ENCODE assay signal across 13 cellular contexts in the genomic region with DNA sequence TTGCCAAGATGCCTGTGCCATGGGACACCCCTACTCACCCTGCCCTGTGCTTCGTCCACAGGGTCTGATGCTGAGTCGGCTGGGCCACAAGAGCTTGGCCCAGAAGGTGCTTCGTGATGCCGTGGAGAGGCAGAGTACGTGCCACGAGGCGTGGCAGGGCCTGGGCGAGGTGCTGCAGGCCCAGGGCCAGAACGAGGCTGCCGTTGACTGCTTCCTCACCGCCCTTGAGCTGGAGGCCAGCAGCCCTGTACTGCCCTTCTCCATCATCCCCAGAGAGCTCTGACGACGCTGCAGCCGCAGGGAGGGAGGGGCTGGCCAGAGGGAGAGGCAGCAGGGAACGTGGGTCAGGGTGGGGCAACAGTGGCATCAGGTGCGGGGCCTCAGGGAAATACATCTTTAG.
DNase-seq lines count a peak whose midpoint lies in the region; ATAC-seq, FAIRE-seq and TF ChIP-seq lines count a peak whose summit lies in the region.
"Had no signal": no experiment of that assay in that cellular context is flagged by ENCODE, and none has a peak within 500 bp of the region (broad histone marks: within the 10 kb centered on the region; RNA-seq: fewer than 3 reads in every experiment).

No MANE protein-coding gene starts in this region.

- H3K18ac ChIP-seq in H1 (ENCODE audit: extremely low read depth, low read length) = no peak overlapping the region

- H4K8ac ChIP-seq in H1 (ENCODE audit: extremely low read depth, insufficient read depth, low read length) = no peak overlapping the region

- H3K27me3 ChIP-seq in H1 (replicated peaks in 1 of 4; ENCODE audit: control insufficient read depth in 3 of 4, extremely low read depth in 1 of 4, insufficient read depth in 3 of 4, low read length in 3 of 4) (no peaks in the 10 kb centered on the region), tibial artery (no peaks in the 10 kb centered on the region)

- no peak for FAIRE-seq in H1 (lab: Jason Lieb, UNC)

- no peak overlapping the region for H3K27ac ChIP-seq in H1 (ENCODE audit: low read depth, low read length)
- H3K27ac ChIP-seq in tibial artery = peak overlapping the region; percentile 94 to 95

- H3K56ac ChIP-seq in H1 (replicated peaks; ENCODE audit: insufficient read length, low read depth, low read length) = no peak overlapping the region

- no peak for TF ChIP-seq POLR2A in H1 (IDR thresholded peaks at IDR 0.05; ENCODE audit: control extremely low read depth in 1 of 2, low read depth in 2 of 2, low read length in 2 of 2)

- no peak overlapping the region for H2BK15ac ChIP-seq in H1 (ENCODE audit: low read length)

- CTCF ChIA-PET in H1 (lab: Charles Lee; ENCODE audit: partially characterized antibody) = interaction anchor here (0.8 to 3.1 kb wide), 8 partner anchors 8 to 249 kb away, joined by 3 to 9 read pairs (median 4); no protein-coding TSS in a partner anchor

- no peak overlapping the region for H3K23ac ChIP-seq in H1 (ENCODE audit: insufficient read length)

- H3K9me3 ChIP-seq in H1 (ENCODE audit: insufficient read depth in 2 of 2, low read depth in 1 of 2, low read length in 1 of 2) (no peaks in the 10 kb centered on the region), tibial artery (no peaks in the 10 kb centered on the region)

- no peak overlapping the region for H2AFZ ChIP-seq in H1 (ENCODE audit: low read length)

- POLR2A ChIA-PET in H1 (lab: Charles Lee; ENCODE audit: partially characterized antibody) = no interaction called here

- H3K9me3 Mint-ChIP-seq in IgD-negative memory B cell (no peaks in the 10 kb centered on the region), naive B cell (no peaks in the 10 kb centered on the region)
- no peaks in the 10 kb centered on the region for H3K9me3 Mint-ChIP-seq in activated CD4-positive, alpha-beta T cell treated with anti-CD3 and anti-CD28 coated beads, Interleukin-2, amount 10 ng/mL, durations not matched to agents 24 days and 14 days
- H3K9me3 Mint-ChIP-seq: effector memory CD8-positive, alpha-beta T cell; stimulated activated naive CD8-positive, alpha-beta T cell treated with anti-CD3 and anti-CD28 coated beads, Interleukin-15, Interleukin-2, amounts not matched to agents 100 ng/mL and 50 ng/mL, for 24 hours had no signal

- no peak overlapping the region for H2BK20ac ChIP-seq in H1 (ENCODE audit: low read length)

- ATAC-seq in naive B cell (ENCODE audit: low read depth in 2 of 2) (no peak), HG03039 (IDR thresholded peaks at IDR 0.05; ENCODE audit: unreplicated experiment) (no peak)
- ATAC-seq: effector memory CD8-positive, alpha-beta T cell had no signal

- DNase-seq in H1 (ENCODE audit: low read depth in 1 of 2, low spot score in 2 of 2) = no peak
- no peak for DNase-seq in naive B cell
- no peak for DNase-seq in tibial artery
- no peak for DNase-seq in ureter (ENCODE audit: low spot score)
- DNase-seq in NCI-H1092 treated with DMSO at 0.1 percent for 48 hours (lab: John Stamatoyannopoulos, UW) = no peak
- DNase-seq in activated CD4-positive, alpha-beta T cell treated with anti-CD3 and anti-CD28 coated beads, Interleukin-2, amount 10 ng/mL, durations not matched to agents 24 days and 14 days = no peak
- DNase-seq: activated T-cell treated with anti-CD3 and anti-CD28 coated beads, Interleukin-2, amount 50 U/mL, for 48 hours; effector memory CD8-positive, alpha-beta T cell; NCI-H2171 treated with DMSO at 0.1 percent for 48 hours had no signal

- intact Hi-C loops in tibial artery (cut with DNase I; ENCODE audit: low total_unique reads) = no loop called here
- intact Hi-C loops in activated CD4-positive, alpha-beta T cell treated with anti-CD3 and anti-CD28 coated beads, Interleukin-2, amount 10 ng/mL, durations not matched to agents 24 days and 14 days (cut with micrococcal nuclease) = no loop called here

- no peaks in the 10 kb centered on the region for H3K79me2 ChIP-seq in H1 (ENCODE audit: control insufficient read depth in 1 of 2, insufficient read depth in 2 of 2, low read length in 2 of 2)

- no peaks in the 10 kb centered on the region for H3K27me3 Mint-ChIP-seq in IgD-negative memory B cell
- H3K27me3 Mint-ChIP-seq in naive B cell = no peaks in the 10 kb centered on the region
- no peaks in the 10 kb centered on the region for H3K27me3 Mint-ChIP-seq in activated CD4-positive, alpha-beta T cell treated with anti-CD3 and anti-CD28 coated beads, Interleukin-2, amount 10 ng/mL, durations not matched to agents 24 days and 14 days
- H3K27me3 Mint-ChIP-seq: effector memory CD8-positive, alpha-beta T cell; stimulated activated naive CD8-positive, alpha-beta T cell treated with anti-CD3 and anti-CD28 coated beads, Interleukin-15, Interleukin-2, amounts not matched to agents 100 ng/mL and 50 ng/mL, for 24 hours had no signal

- no peak overlapping the region for H3K4me3 ChIP-seq in H1 (ENCODE audit: extremely low read depth in 1 of 4, insufficient read depth in 2 of 4, low read depth in 3 of 4, low read length in 4 of 4)
- no peak overlapping the region for H3K4me3 ChIP-seq in tibial artery
- H3K4me3 ChIP-seq: lung had no signal

- H2BK12ac ChIP-seq in H1 (ENCODE audit: low read depth, low read length) = no peak overlapping the region; the same call in 1 of the 2 replicates

- H3K4me3 Mint-ChIP-seq in IgD-negative memory B cell (no peak overlapping the region), naive B cell (peak overlapping the region in 1 of 8 donors; percentile 59)
- no peak overlapping the region for H3K4me3 Mint-ChIP-seq in activated CD4-positive, alpha-beta T cell treated with anti-CD3 and anti-CD28 coated beads, Interleukin-2, amount 10 ng/mL, durations not matched to agents 24 days and 14 days
- H3K4me3 Mint-ChIP-seq: effector memory CD8-positive, alpha-beta T cell; stimulated activated naive CD8-positive, alpha-beta T cell treated with anti-CD3 and anti-CD28 coated beads, Interleukin-15, Interleukin-2, amounts not matched to agents 100 ng/mL and 50 ng/mL, for 24 hours had no signal

- H3K36me3 ChIP-seq in H1 (ENCODE audit: control insufficient read depth in 2 of 4, insufficient read depth in 4 of 4, low read length in 3 of 4) = no peaks in the 10 kb centered on the region
- H3K36me3 ChIP-seq in tibial artery = peaks cover 0 to 26% (median 12%) of the 10 kb centered on the region in 3 donors

- H3K27ac Mint-ChIP-seq in IgD-negative memory B cell (peak overlapping the region; percentile 90 to 97 (median 95)), naive B cell (peak overlapping the region; percentile 97 to 100 (median 98))
- H3K27ac Mint-ChIP-seq in activated CD4-positive, alpha-beta T cell treated with anti-CD3 and anti-CD28 coated beads, Interleukin-2, amount 10 ng/mL, durations not matched to agents 24 days and 14 days = no peak overlapping the region

- H3K4ac ChIP-seq in H1 (replicated peaks; ENCODE audit: insufficient read length, low read depth, low read length) = peak overlapping the region; percentile 27

- H2AK5ac ChIP-seq in H1 (ENCODE audit: low read depth, low read length) = 0 out of 2 replicates have a peak overlapping the region, but pooled peaks have one; percentile 59

- H4K91ac ChIP-seq in H1 (replicated peaks; ENCODE audit: insufficient read length, low read length) = no peak overlapping the region

- TF ChIP-seq CTCF in H1 (IDR thresholded peaks at IDR 0.05; ENCODE audit: control extremely low read depth in 1 of 3, insufficient read depth in 1 of 3, low read depth in 1 of 3, low read length in 3 of 3) (no peak), tibial artery (IDR thresholded peaks at IDR 0.05) (no peak)

- no peak overlapping the region for H2BK5ac ChIP-seq in H1 (ENCODE audit: low read depth, low read length)

- H3K4me2 ChIP-seq in H1 (ENCODE audit: insufficient read depth in 1 of 2, low read depth in 2 of 2, low read length in 2 of 2) = no peak overlapping the region

- H3K36me3 Mint-ChIP-seq in IgD-negative memory B cell (peaks cover 4% of the 10 kb centered on the region), naive B cell (no peaks in the 10 kb centered on the region)
- peaks cover 20% of the 10 kb centered on the region for H3K36me3 Mint-ChIP-seq in activated CD4-positive, alpha-beta T cell treated with anti-CD3 and anti-CD28 coated beads, Interleukin-2, amount 10 ng/mL, durations not matched to agents 24 days and 14 days (ENCODE audit: low read depth)

- WGBS in H1 (ENCODE audit: extremely low coverage in 1 of 2, insufficient coverage in 1 of 2, insufficient read length in 1 of 2, insufficient replicate concordance in 2 of 2, low coverage in 1 of 2, low lambda C conversion rate in 2 of 2, missing lambda C conversion rate in 1 of 2), 2 experiments = 87% methylated on average over 10 of the region's 16 CpGs; no CpG with 5 or more reads in 1 of the 2 experiments

- no peak for TF ChIP-seq EP300 in H1 (IDR thresholded peaks at IDR 0.05; ENCODE audit: borderline replicate concordance in 1 of 2, low read depth in 2 of 2, low read length in 2 of 2)

- H4K20me1 ChIP-seq in H1 (replicated peaks in 1 of 2; ENCODE audit: control insufficient read depth in 1 of 2, insufficient read depth in 2 of 2, low read length in 2 of 2) = no peaks in the 10 kb centered on the region

- H4K5ac ChIP-seq in H1 (ENCODE audit: insufficient read length, low read depth, low read length) = no peak overlapping the region

- no peak overlapping the region for H3K14ac ChIP-seq in H1 (ENCODE audit: insufficient read length)

- no peaks in the 10 kb centered on the region for H3K23me2 ChIP-seq in H1 (ENCODE audit: low read depth, low read length)

- peaks cover 2 to 40% (median 24%) of the 10 kb centered on the region in 4 experiments for H3K4me1 ChIP-seq in H1 (replicated peaks in 1 of 4; ENCODE audit: control insufficient read depth in 3 of 4, insufficient read depth in 4 of 4, low read length in 3 of 4)
- H3K4me1 ChIP-seq in tibial artery = peaks cover 18 to 92% (median 76%) of the 10 kb centered on the region in 4 donors

- TF ChIP-seq RAD21 in H1 (IDR thresholded peaks at IDR 0.05 in 1 of 2, conservative IDR thresholded peaks at IDR 0.05 in 1 of 2; ENCODE audit: low read depth in 2 of 2, low read length in 2 of 2) = no peak

- H3K4me1 Mint-ChIP-seq in IgD-negative memory B cell (peaks cover 20 to 39% (median 31%) of the 10 kb centered on the region in 3 donors), naive B cell (peaks cover 51 to 75% (median 70%) of the 10 kb centered on the region in 3 donors)
- peaks cover 22% of the 10 kb centered on the region for H3K4me1 Mint-ChIP-seq in activated CD4-positive, alpha-beta T cell treated with anti-CD3 and anti-CD28 coated beads, Interleukin-2, amount 10 ng/mL, durations not matched to agents 24 days and 14 days

- no peaks in the 10 kb centered on the region for H3K79me1 ChIP-seq in H1 (ENCODE audit: low read depth, low read length)

- H2BK120ac ChIP-seq in H1 (replicated peaks; ENCODE audit: low read depth, low read length) = no peak overlapping the region

- H3K9ac ChIP-seq in H1 (replicated peaks in 1 of 4; ENCODE audit: extremely low read depth in 1 of 4, low read depth in 3 of 4, low read length in 3 of 4) = no peak overlapping the region

TF ChIP-seq in H1, 55 proteins besides CTCF, POLR2A, EP300 and RAD21:
- no peak for TF ChIP-seq SP2 (IDR thresholded peaks at IDR 0.05; ENCODE audit: low read length)
- no peak for TF ChIP-seq PHF8 (conservative IDR thresholded peaks at IDR 0.05; ENCODE audit: low read depth, low read length)
